ENCODE assay signal across 28 cellular contexts in the genomic region with DNA sequence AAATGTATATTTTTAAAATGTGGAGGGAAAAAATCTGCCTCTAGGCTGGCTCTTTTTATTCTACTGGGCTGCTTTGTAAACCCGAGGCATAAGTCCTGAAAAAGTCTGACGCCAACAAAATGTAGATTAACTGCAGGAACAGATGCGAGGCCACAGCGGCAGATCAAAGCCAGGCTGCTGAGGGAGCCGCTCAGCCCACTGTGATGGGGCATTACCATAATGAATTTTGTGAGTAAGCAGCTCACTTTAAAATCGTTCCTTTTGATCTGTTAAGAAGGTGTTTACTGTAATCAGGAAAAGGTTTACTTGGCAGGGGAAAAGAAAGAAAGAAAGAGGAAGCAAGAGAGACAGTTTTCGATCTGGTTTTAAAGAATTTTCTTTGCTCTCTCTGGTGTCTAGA.
A peak's percentile ranks its signal among the peaks of the same experiment; 100 is the strongest.
DNase-seq lines count a peak whose midpoint lies in the region; ATAC-seq, FAIRE-seq and TF ChIP-seq lines count a peak whose summit lies in the region.
"Had no signal": no experiment of that assay in that cellular context is flagged by ENCODE, and none has a peak within 500 bp of the region (broad histone marks: within the 10 kb centered on the region; RNA-seq: fewer than 3 reads in every experiment).

No MANE protein-coding gene starts in this region.

- H2BK15ac ChIP-seq in mesendoderm (replicated peaks; ENCODE audit: low read depth) = no peak overlapping the region

- WGBS in HUES64 = 2% methylated on average over 7 of the region's 7 CpGs
- WGBS in endodermal cell (ENCODE audit: insufficient coverage in 1 of 2, insufficient read length in 1 of 2), 2 experiments = 4 to 8% methylated on average over 4 to 7 of the region's 7 CpGs
- whole genome bisulfite sequencing in mesendoderm (ENCODE audit: extremely low coverage, insufficient coverage, low lambda C conversion rate) = no CpG with 5 or more reads among the region's 7 CpGs
- WGBS in transverse colon (ENCODE audit: low coverage in 1 of 2), 2 donors = 48 to 59% methylated on average over 7 of the region's 7 CpGs

- in situ Hi-C loops in transverse colon (cut with MboI; ENCODE audit: low pct_ligation_motif_present in 1 of 4, low pct_unique_long_range_greater_than_20kb in 1 of 4, low sequenced_read_pairs in 3 of 4) = no loop called here

- FAIRE-seq in D721Med (lab: Jason Lieb, UNC) = peak; percentile 98
- FAIRE-seq: colon, HepG2 had no signal

- TF ChIP-seq POLR2A in transverse colon (IDR thresholded peaks at IDR 0.05) = no peak

- no peak for ATAC-seq in GM21447 (IDR thresholded peaks at IDR 0.05; ENCODE audit: unreplicated experiment)
- ATAC-seq in GM19395 (IDR thresholded peaks at IDR 0.05; ENCODE audit: unreplicated experiment) = no peak
- no peak for ATAC-seq in stimulated activated memory B cell treated with anti-CD40 and anti-IgM and Interleukin-4, amounts not matched to agents 10 μg/mL and 1 μg/mL and 100 μg/mL, for 72 hours
- ATAC-seq: heart left ventricle, HepG2, left ventricle myocardium superior had no signal

- H3K56ac ChIP-seq in mesendoderm (ENCODE audit: low read length) = no peak overlapping the region

- no peak overlapping the region; the same call in 1 of the 2 replicates for H3K4me3 ChIP-seq in HUES64 (ENCODE audit: low read length)
- no peak overlapping the region for H3K4me3 ChIP-seq in endodermal cell (ENCODE audit: low read length)
- H3K4me3 ChIP-seq in mesendoderm (ENCODE audit: low read length) = no peak overlapping the region
- no peak overlapping the region for H3K4me3 ChIP-seq in transverse colon
- H3K4me3 ChIP-seq: heart left ventricle, skin epidermis, tibial nerve had no signal

- H3K36me3 Mint-ChIP-seq in endodermal cell (ENCODE audit: low read depth) = no peaks in the 10 kb centered on the region
- no peaks in the 10 kb centered on the region for H3K36me3 Mint-ChIP-seq in stimulated activated memory B cell treated with anti-CD40 and anti-IgM and Interleukin-4, amounts not matched to agents 10 μg/mL and 1 μg/mL and 100 μg/mL, for 72 hours
- H3K36me3 Mint-ChIP-seq: activated naive CD4-positive, alpha-beta T cell treated with anti-CD3 and anti-CD28 coated beads, Interleukin-2, amount 50 U/mL, for 24 hours had no signal

- DNase-seq in D721Med (ENCODE audit: insufficient read length, low spot score) = no peak
- DNase-seq in endodermal cell = peak; percentile 93
- peak; percentile 96 for DNase-seq in mesendoderm
- no peak for DNase-seq in transverse colon
- DNase-seq: activated CD4-positive, alpha-beta memory T cell treated with anti-CD3 and anti-CD28 coated beads, Interleukin-2, amount 10 ng/mL, durations not matched to agents 7 days and 5 days; activated CD8-positive, alpha-beta memory T cell treated with anti-CD3 and anti-CD28 coated beads, Interleukin-2, amount 50 U/mL, for 48 hours; BE2C; Caco-2; effector CD4-positive, alpha-beta T cell; heart left ventricle; HFFc6; left ventricle myocardium superior; naive B cell; NCI-H1694; NCI-H510A treated with DMSO at 0.1 percent for 48 hours; NK-92 treated with Interleukin-12 subunit alpha and Interleukin-12 subunit beta, amount 100 ng/mL, for 24 hours; occipital lobe; SHP77 treated with DMSO at 0.1 percent for 48 hours; stimulated activated CD4-positive, alpha-beta T cell treated with anti-CD3 and anti-CD28 coated beads, Interleukin-1b, Interleukin-23, amount 100 ng/mL, for 48 hours had no signal

- H3K36me3 ChIP-seq in HUES64 (ENCODE audit: insufficient read depth, low read length) (no peaks in the 10 kb centered on the region), endodermal cell (ENCODE audit: control insufficient read depth, insufficient read depth, low read length) (no peaks in the 10 kb centered on the region), mesendoderm (ENCODE audit: control insufficient read depth, insufficient read depth, low read length) (no peaks in the 10 kb centered on the region), transverse colon (no peaks in the 10 kb centered on the region)
- H3K36me3 ChIP-seq: BE2C, heart left ventricle, tibial nerve had no signal

- H3K79me1 ChIP-seq in mesendoderm (ENCODE audit: low read length) = no peaks in the 10 kb centered on the region

- peaks cover 21% of the 10 kb centered on the region for H3K27me3 ChIP-seq in HUES64 (ENCODE audit: insufficient read depth, low read length)
- no peaks in the 10 kb centered on the region for H3K27me3 ChIP-seq in endodermal cell (ENCODE audit: control insufficient read depth, insufficient read depth, low read length, poor library complexity, severe bottlenecking)
- H3K27me3 ChIP-seq in mesendoderm (ENCODE audit: insufficient read depth, low read length, poor library complexity) = no peaks in the 10 kb centered on the region
- H3K27me3 ChIP-seq in transverse colon = no peaks in the 10 kb centered on the region
- H3K27me3 ChIP-seq: BE2C, tibial nerve had no signal

- no peaks in the 10 kb centered on the region for H3K9me3 Mint-ChIP-seq in endodermal cell
- H3K9me3 Mint-ChIP-seq in stimulated activated memory B cell treated with anti-CD40 and anti-IgM and Interleukin-4, amounts not matched to agents 10 μg/mL and 1 μg/mL and 100 μg/mL, for 72 hours = no peaks in the 10 kb centered on the region
- H3K9me3 Mint-ChIP-seq: activated CD4-positive, alpha-beta memory T cell treated with anti-CD3 and anti-CD28 coated beads, Interleukin-2, amount 10 ng/mL, durations not matched to agents 7 days and 5 days; activated naive CD4-positive, alpha-beta T cell treated with anti-CD3 and anti-CD28 coated beads, Interleukin-2, amount 50 U/mL, for 24 hours; HFFc6 had no signal

- H3K27me3 Mint-ChIP-seq in endodermal cell (ENCODE audit: insufficient read depth) = peaks cover 8% of the 10 kb centered on the region
- H3K27me3 Mint-ChIP-seq in stimulated activated memory B cell treated with anti-CD40 and anti-IgM and Interleukin-4, amounts not matched to agents 10 μg/mL and 1 μg/mL and 100 μg/mL, for 72 hours = no peaks in the 10 kb centered on the region

- peaks cover 21% of the 10 kb centered on the region for H3K4me1 ChIP-seq in HUES64 (ENCODE audit: insufficient read depth, low read length)
- H3K4me1 ChIP-seq in endodermal cell (ENCODE audit: control insufficient read depth, insufficient read depth, low read length) = peaks cover 8% of the 10 kb centered on the region
- peaks cover 9% of the 10 kb centered on the region for H3K4me1 ChIP-seq in mesendoderm (ENCODE audit: control insufficient read depth, low read depth, low read length)
- no peaks in the 10 kb centered on the region for H3K4me1 ChIP-seq in transverse colon
- H3K4me1 ChIP-seq: BE2C, Caco-2, heart left ventricle, tibial nerve had no signal

- TF ChIP-seq CTCF in D721Med (IDR thresholded peaks at IDR 0.05; ENCODE audit: insufficient read depth, missing control alignments) = no peak
- no peak for TF ChIP-seq CTCF in endodermal cell (conservative IDR thresholded peaks at IDR 0.05)
- no peak for TF ChIP-seq CTCF in transverse colon (IDR thresholded peaks at IDR 0.05)

- no peak overlapping the region for H3K4ac ChIP-seq in mesendoderm (ENCODE audit: low read depth, low read length)

- no peak overlapping the region for H4K8ac ChIP-seq in mesendoderm (ENCODE audit: low read depth, low read length)

- H3K27ac ChIP-seq in HUES64 (ENCODE audit: low read depth, low read length) (peak overlapping the region; percentile 58), endodermal cell (ENCODE audit: low read depth, low read length) (no peak overlapping the region), mesendoderm (ENCODE audit: low read depth, low read length) (peak overlapping the region; percentile 93), transverse colon (no peak overlapping the region)
- H3K27ac ChIP-seq: heart left ventricle, skin epidermis, tibial nerve had no signal

- no peaks in the 10 kb centered on the region for H3K9me3 ChIP-seq in HUES64 (ENCODE audit: insufficient read depth, low read depth, low read length)
- no peaks in the 10 kb centered on the region for H3K9me3 ChIP-seq in endodermal cell (ENCODE audit: control insufficient read depth, low read length)
- H3K9me3 ChIP-seq in transverse colon = no peaks in the 10 kb centered on the region
- H3K9me3 ChIP-seq: BE2C, Caco-2, heart left ventricle, tibial nerve had no signal

- no peak overlapping the region for H3K4me2 ChIP-seq in mesendoderm (ENCODE audit: low read length)

- H3K4me3 Mint-ChIP-seq in endodermal cell = no peak overlapping the region
- no peak overlapping the region for H3K4me3 Mint-ChIP-seq in stimulated activated memory B cell treated with anti-CD40 and anti-IgM and Interleukin-4, amounts not matched to agents 10 μg/mL and 1 μg/mL and 100 μg/mL, for 72 hours
- H3K4me3 Mint-ChIP-seq: activated CD4-positive, alpha-beta memory T cell treated with anti-CD3 and anti-CD28 coated beads, Interleukin-2, amount 10 ng/mL, durations not matched to agents 7 days and 5 days; activated naive CD4-positive, alpha-beta T cell treated with anti-CD3 and anti-CD28 coated beads, Interleukin-2, amount 50 U/mL, for 24 hours; HFFc6; naive B cell had no signal

- intact Hi-C loops in transverse colon (cut with DNase I; ENCODE audit: low total_unique reads) = no loop called here

- peak overlapping the region; percentile 86 for H2BK120ac ChIP-seq in mesendoderm (ENCODE audit: low read depth, low read length)

- no peak overlapping the region for H3K23ac ChIP-seq in mesendoderm (ENCODE audit: low read length)

- H3K27ac Mint-ChIP-seq in endodermal cell = peak overlapping the region; percentile 22
- no peak overlapping the region for H3K27ac Mint-ChIP-seq in stimulated activated memory B cell treated with anti-CD40 and anti-IgM and Interleukin-4, amounts not matched to agents 10 μg/mL and 1 μg/mL and 100 μg/mL, for 72 hours
- H3K27ac Mint-ChIP-seq: activated CD4-positive, alpha-beta memory T cell treated with anti-CD3 and anti-CD28 coated beads, Interleukin-2, amount 10 ng/mL, durations not matched to agents 7 days and 5 days; activated naive CD4-positive, alpha-beta T cell treated with anti-CD3 and anti-CD28 coated beads, Interleukin-2, amount 50 U/mL, for 24 hours; HFFc6 had no signal

- peak overlapping the region; percentile 98 for H3K18ac ChIP-seq in mesendoderm (ENCODE audit: low read length)

- no peak overlapping the region for H2AK5ac ChIP-seq in mesendoderm (ENCODE audit: low read length)

- no peak overlapping the region for H4K5ac ChIP-seq in mesendoderm (ENCODE audit: low read length)

- no peaks in the 10 kb centered on the region for H3K79me2 ChIP-seq in mesendoderm (ENCODE audit: control insufficient read depth, insufficient read depth, low read length)

- peaks cover 24% of the 10 kb centered on the region for H3K4me1 Mint-ChIP-seq in endodermal cell
- no peaks in the 10 kb centered on the region for H3K4me1 Mint-ChIP-seq in stimulated activated memory B cell treated with anti-CD40 and anti-IgM and Interleukin-4, amounts not matched to agents 10 μg/mL and 1 μg/mL and 100 μg/mL, for 72 hours
- H3K4me1 Mint-ChIP-seq: activated CD4-positive, alpha-beta memory T cell treated with anti-CD3 and anti-CD28 coated beads, Interleukin-2, amount 10 ng/mL, durations not matched to agents 7 days and 5 days; activated naive CD4-positive, alpha-beta T cell treated with anti-CD3 and anti-CD28 coated beads, Interleukin-2, amount 50 U/mL, for 24 hours; naive B cell had no signal

- no peak for TF ChIP-seq EP300 in transverse colon (IDR thresholded peaks at IDR 0.05; ENCODE audit: low read depth)

- no peak overlapping the region for H2BK5ac ChIP-seq in mesendoderm (ENCODE audit: low read length)

- H3K9ac ChIP-seq in HUES64 (ENCODE audit: low read depth, low read length) (peak overlapping the region; percentile 32; the same call in 1 of the 2 replicates), endodermal cell (ENCODE audit: extremely low read depth, low read length, poor library complexity, severe bottlenecking) (no peak overlapping the region), mesendoderm (ENCODE audit: low read length) (no peak overlapping the region)

Comparison
In these comparisons a context has a peak if more than half of its experiments do, and no peak if none do; other contexts are left out.
1. DNase-seq: peak in endodermal cell (single experiment) and mesendoderm (single experiment); none in D721Med (single experiment) and transverse colon (single experiment).
2. H3K27ac ChIP-seq: peak in HUES64 (single experiment) and mesendoderm (single experiment); none in endodermal cell (single experiment) and transverse colon (0 of 4).